Comparison of ENCODE assay signal across 28 cellular contexts in genomic region chr5:18977880-18978279, GRCh38.
"Had no signal": no experiment of that assay in that cellular context is flagged by ENCODE, and none has a peak within 500 bp of the region (broad histone marks: within the 10 kb centered on the region; RNA-seq: fewer than 3 reads in every experiment).

No MANE protein-coding gene starts in this region.

- H3K36me3 ChIP-seq: neural progenitor cell, ovary, spleen, tibial artery, transverse colon, vagina had no signal

- H3K4me3 ChIP-seq: neural progenitor cell, ovary, psoas muscle, skin epidermis, smooth muscle cell, spleen, testis, tibial artery, transverse colon, vagina had no signal

- H2AFZ ChIP-seq: parathyroid adenoma had no signal

- H3K9me3 ChIP-seq: ovary, testis, tibial artery, transverse colon, vagina had no signal

- H3K9ac ChIP-seq: neural progenitor cell, parathyroid adenoma had no signal

- DNase-seq: naive thymus-derived CD4-positive, alpha-beta T cell; natural killer cell; occipital lobe; ovary; posterior cingulate gyrus; psoas muscle; right cardiac atrium; spleen; stimulated activated CD4-positive, alpha-beta T cell treated with anti-CD3 and anti-CD28 coated beads, Interleukin-12 subunit alpha, Interleukin-12 subunit beta, amount 100 ng/mL, for 4 hours; stimulated activated CD4-positive, alpha-beta T cell treated with anti-CD3 and anti-CD28 coated beads, Interleukin-1b, Interleukin-23, amount 100 ng/mL, for 48 hours; stimulated activated CD4-positive, alpha-beta T cell treated with anti-CD3 and anti-CD28 coated beads, Interleukin-4, amount 100 ng/mL, for 1 hour; stimulated activated CD4-positive, alpha-beta T cell treated with anti-CD3 and anti-CD28 coated beads, Interleukin-4, amount 100 ng/mL, for 4 hours; stimulated activated CD8-positive, alpha-beta memory T cell treated with anti-CD3 and anti-CD28 coated beads, Interleukin-4, amount 100 ng/mL, for 48 hours; stimulated activated naive CD4-positive, alpha-beta T cell; stimulated activated naive CD8-positive, alpha-beta T cell treated with anti-CD3 and anti-CD28 coated beads, Interleukin-15, amount 100 ng/mL, for 72 hours; stimulated activated naive CD8-positive, alpha-beta T cell treated with anti-CD3 and anti-CD28 coated beads, Interleukin-15, Interleukin-2, amounts not matched to agents 100 U/mL and 50 U/mL, for 24 hours; substantia nigra; testis; tibial artery; transverse colon had no signal

- H3K79me2 ChIP-seq: parathyroid adenoma had no signal

- H3K4me2 ChIP-seq: neural progenitor cell, smooth muscle cell had no signal

- FAIRE-seq: urothelium cell line had no signal

- ATAC-seq: naive thymus-derived CD4-positive, alpha-beta T cell; natural killer cell; psoas muscle; right cardiac atrium; sciatic nerve; stimulated activated memory B cell treated with anti-CD40 and anti-IgM and Interleukin-4, amounts not matched to agents 10 μg/mL and 1 μg/mL and 100 μg/mL, for 72 hours; stimulated activated naive CD8-positive, alpha-beta T cell treated with anti-CD3 and anti-CD28 coated beads, Interleukin-15, amount 100 ng/mL, for 72 hours; stimulated activated naive CD8-positive, alpha-beta T cell treated with anti-CD3 and anti-CD28 coated beads, Interleukin-15, Interleukin-2, amounts not matched to agents 100 U/mL and 50 U/mL, for 24 hours had no signal

- H3K27ac ChIP-seq: neural progenitor cell, ovary, parathyroid adenoma, psoas muscle, skin epidermis, spleen, testis, tibial artery, transverse colon, vagina had no signal

- H3K4me1 ChIP-seq: neural progenitor cell, parathyroid adenoma, psoas muscle, spleen, testis, tibial artery, transverse colon, vagina had no signal

- H3K27me3 ChIP-seq: neural progenitor cell, ovary, spleen, testis, tibial artery, transverse colon, vagina had no signal
